ENCODE assay signal across 8 cellular contexts in the genomic region with DNA sequence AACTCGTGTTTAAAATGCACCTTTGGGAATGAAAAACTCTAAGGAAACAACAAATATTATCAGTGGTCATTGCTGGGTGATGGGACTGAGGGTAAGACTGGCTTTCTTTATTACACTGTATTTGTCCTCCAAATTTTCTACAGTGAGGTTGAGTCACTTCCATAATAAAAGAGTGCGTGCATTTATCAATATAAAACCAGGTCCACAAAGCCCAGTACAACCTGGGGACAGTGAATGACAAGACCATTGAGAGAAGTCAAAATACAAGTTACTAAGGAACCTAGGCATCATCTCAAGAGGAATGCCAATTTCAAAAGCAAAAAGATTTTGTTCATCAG.
DNase-seq lines count a peak whose midpoint lies in the region; ATAC-seq, FAIRE-seq and TF ChIP-seq lines count a peak whose summit lies in the region.

No MANE protein-coding gene starts in this region.

- H3K4me1 Mint-ChIP-seq in effector memory CD8-positive, alpha-beta T cell (ENCODE audit: low read depth in 2 of 2): peaks cover 6 to 8% of the 10 kb centered on the region in 2 donors

- H3K9me3 ChIP-seq in Karpas-422 (ENCODE audit: low read length): no peaks in the 10 kb centered on the region
- no peaks in the 10 kb centered on the region for H3K9me3 ChIP-seq in neuronal stem cell (replicated peaks in 1 of 2; ENCODE audit: control insufficient read depth in 2 of 2, insufficient read depth in 1 of 2, low read depth in 1 of 2, low read length in 2 of 2)

- no peaks in the 10 kb centered on the region for H3K9me2 ChIP-seq in Karpas-422 (replicated peaks; ENCODE audit: insufficient read depth, low read length)

- H3K4me3 Mint-ChIP-seq in effector memory CD8-positive, alpha-beta T cell: peak overlapping the region; percentile 81 to 85

- no peak overlapping the region for H4K91ac ChIP-seq in neuronal stem cell (ENCODE audit: low read depth, low read length, poor library complexity)

- H2AK5ac ChIP-seq in neuronal stem cell (ENCODE audit: low read depth, low read length): no peak overlapping the region

- no peak overlapping the region for H2BK12ac ChIP-seq in neuronal stem cell (ENCODE audit: low read length)

- H3K14ac ChIP-seq in neuronal stem cell (ENCODE audit: low read length): no peak overlapping the region

- no peak for FAIRE-seq in urothelium cell line (lab: Jason Lieb, UNC)

- H2BK5ac ChIP-seq in neuronal stem cell (ENCODE audit: low read length): no peak overlapping the region

- ATAC-seq in effector memory CD8-positive, alpha-beta T cell (replicated peaks): no peak
- ATAC-seq in HG02840 (IDR thresholded peaks at IDR 0.05; ENCODE audit: low FRiP score, unreplicated experiment): no peak
- no peak for ATAC-seq in GM21825 (IDR thresholded peaks at IDR 0.05; ENCODE audit: unreplicated experiment)

- H3K27me3 Mint-ChIP-seq in effector memory CD8-positive, alpha-beta T cell: peaks cover 21% of the 10 kb centered on the region in 2 donors

- H3K18ac ChIP-seq in neuronal stem cell (ENCODE audit: low read length): no peak overlapping the region

- H3K9ac ChIP-seq in Karpas-422 (ENCODE audit: low read length) (peak overlapping the region; percentile 73), neuronal stem cell (ENCODE audit: low read depth, low read length, poor library complexity) (no peak overlapping the region)

- no peak overlapping the region for H3K23ac ChIP-seq in neuronal stem cell (ENCODE audit: low read depth, low read length, poor library complexity)

- no CpG with 5 or more reads among the region's 2 CpGs for WGBS in neuronal stem cell (ENCODE audit: extremely low coverage in 2 of 2, insufficient read length in 2 of 2, insufficient replicate concordance in 1 of 2), 2 donors

- H2BK120ac ChIP-seq in neuronal stem cell (ENCODE audit: low read depth, low read length): no peak overlapping the region

- H3K36me3 Mint-ChIP-seq in effector memory CD8-positive, alpha-beta T cell (ENCODE audit: insufficient read depth): peaks cover 14% of the 10 kb centered on the region

- no peak overlapping the region for H4K8ac ChIP-seq in neuronal stem cell (ENCODE audit: low read depth, low read length)

- H3K36me3 ChIP-seq in Karpas-422 (ENCODE audit: insufficient read depth, low read length) (no peaks in the 10 kb centered on the region), neuronal stem cell (replicated peaks in 1 of 2; ENCODE audit: control insufficient read depth in 2 of 2, insufficient read depth in 2 of 2, low read length in 2 of 2) (no peaks in the 10 kb centered on the region)

- no peaks in the 10 kb centered on the region for H4K20me1 ChIP-seq in Karpas-422 (ENCODE audit: insufficient read depth, low read depth, low read length)

- no peaks in the 10 kb centered on the region for H3K27me3 ChIP-seq in Karpas-422 (ENCODE audit: low read length)
- H3K27me3 ChIP-seq in neuronal stem cell (ENCODE audit: control insufficient read depth in 3 of 3, insufficient read depth in 3 of 3, low read depth in 1 of 3, low read length in 3 of 3): peaks cover 0 to 7% (median 0%) of the 10 kb centered on the region in 3 experiments

- no peak overlapping the region for H3K4ac ChIP-seq in neuronal stem cell (ENCODE audit: low read length)

- H3K79me2 ChIP-seq in Karpas-422 (ENCODE audit: low read length): no peaks in the 10 kb centered on the region

- peak overlapping the region; percentile 97 to 98 for H3K27ac Mint-ChIP-seq in effector memory CD8-positive, alpha-beta T cell

- H3K27ac ChIP-seq in Karpas-422 (ENCODE audit: low read length): 0 out of 2 replicates have a peak overlapping the region, but pooled peaks have one; percentile 7
- no peak overlapping the region for H3K27ac ChIP-seq in neuronal stem cell (replicated peaks; ENCODE audit: low read length)

- H3K4me1 ChIP-seq in Karpas-422 (ENCODE audit: low read length) (peaks cover 16% of the 10 kb centered on the region), neuronal stem cell (ENCODE audit: control insufficient read depth in 2 of 2, insufficient read depth in 1 of 2, low read depth in 1 of 2, low read length in 2 of 2) (peaks cover 5 to 6% of the 10 kb centered on the region in 2 donors)

- DNase-seq in GM12865 (ENCODE audit: low read depth): no peak
- DNase-seq in Karpas-422: no peak
- DNase-seq in effector memory CD8-positive, alpha-beta T cell: no peak
- no peak for DNase-seq in neuronal stem cell (ENCODE audit: low spot score)
- no peak for DNase-seq in urothelium cell line (ENCODE audit: low spot score)
- DNase-seq in HUDEP-2 (lab: John Stamatoyannopoulos, UW; ENCODE audit: unreplicated experiment in 76 of 76): no peak

- no peaks in the 10 kb centered on the region for H3K79me1 ChIP-seq in neuronal stem cell (ENCODE audit: low read depth, low read length)

- no peak overlapping the region for H2AFZ ChIP-seq in Karpas-422 (ENCODE audit: low read length)
- H2AFZ ChIP-seq in neuronal stem cell (ENCODE audit: low read length): peak overlapping the region; percentile 93

- no peak overlapping the region for H2BK15ac ChIP-seq in neuronal stem cell (ENCODE audit: low read length)

- H3K4me2 ChIP-seq in Karpas-422 (ENCODE audit: low read depth, low read length, poor library complexity, severe bottlenecking): peak overlapping the region; percentile 61
- H3K4me2 ChIP-seq in neuronal stem cell (ENCODE audit: insufficient read depth, low read length, poor library complexity, severe bottlenecking): peak overlapping the region; percentile 25

- no peaks in the 10 kb centered on the region for H3K9me3 Mint-ChIP-seq in effector memory CD8-positive, alpha-beta T cell

- H3K4me3 ChIP-seq in GM12865 (ENCODE audit: low read depth, low read length): peak overlapping the region; percentile 72
- peak overlapping the region; percentile 69 for H3K4me3 ChIP-seq in Karpas-422 (ENCODE audit: low read length)
- H3K4me3 ChIP-seq in neuronal stem cell (ENCODE audit: low read length in 2 of 2): peak overlapping the region in 1 of 2 donors; percentile 19

- TF ChIP-seq CTCF in GM12865 (IDR thresholded peaks at IDR 0.05; ENCODE audit: insufficient read depth, low read depth, low read length, missing control alignments): no peak
